Comparison of ENCODE assay signal across 9 cellular contexts in genomic region chr22:19179472-19180048, GRCh38. TPM values are rescaled to one million over a fixed set of nuclear protein-coding genes. Genes with fewer than 3 reads are reported as not detected.
DNase-seq lines count a peak whose midpoint lies in the region; ATAC-seq lines count a peak whose summit lies in the region.
"Had no signal": no experiment of that assay in that cellular context is flagged by ENCODE, and none has a peak within 500 bp of the region (broad histone marks: within the 10 kb centered on the region; RNA-seq: fewer than 3 reads in every experiment).

No MANE protein-coding gene starts in this region.

- H3K27ac Mint-ChIP-seq in activated T-cell treated with anti-CD3 and anti-CD28 coated beads, Interleukin-2, amount 50 U/mL, for 72 hours: no peak overlapping the region
- peak overlapping the region; percentile 40 to 93 (median 70) for H3K27ac Mint-ChIP-seq in naive B cell

- ATAC-seq in HG03108 (IDR thresholded peaks at IDR 0.05; ENCODE audit: unreplicated experiment) (peak; percentile 25), naive B cell (ENCODE audit: low read depth in 2 of 2) (peak; percentile 59)
- peak; percentile 46 to 49 for ATAC-seq in activated T-cell treated with anti-CD3 and anti-CD28 coated beads, Interleukin-2, amount 50 U/mL, for 72 hours (replicated peaks in 1 of 2)

- H3K9me3 Mint-ChIP-seq in activated T-cell treated with anti-CD3 and anti-CD28 coated beads, Interleukin-2, amount 50 U/mL, for 72 hours: no peaks in the 10 kb centered on the region
- H3K9me3 Mint-ChIP-seq in naive B cell: no peaks in the 10 kb centered on the region

- 33% methylated on average over 16 of the region's 16 CpGs for WGBS in urinary bladder

- peak overlapping the region; percentile 75 for H3K4me3 ChIP-seq in urinary bladder (ENCODE audit: low read depth, low read length)

- H3K36me3 ChIP-seq in urinary bladder (ENCODE audit: insufficient read depth): no peaks in the 10 kb centered on the region

- H3K36me3 Mint-ChIP-seq in activated T-cell treated with anti-CD3 and anti-CD28 coated beads, Interleukin-2, amount 50 U/mL, for 72 hours (ENCODE audit: insufficient read depth in 2 of 2): no peaks in the 10 kb centered on the region
- no peaks in the 10 kb centered on the region for H3K36me3 Mint-ChIP-seq in naive B cell

- H3K27ac ChIP-seq in urinary bladder (ENCODE audit: low read depth): peak overlapping the region; percentile 68

- H3K27me3 Mint-ChIP-seq in activated T-cell treated with anti-CD3 and anti-CD28 coated beads, Interleukin-2, amount 50 U/mL, for 72 hours (ENCODE audit: low read depth): no peaks in the 10 kb centered on the region
- peaks cover 0 to 7% (median 0%) of the 10 kb centered on the region in 3 donors for H3K27me3 Mint-ChIP-seq in naive B cell

- H3K4me1 ChIP-seq in urinary bladder (ENCODE audit: insufficient read depth): no peaks in the 10 kb centered on the region

- DNase-seq in stimulated activated CD4-positive, alpha-beta T cell treated with anti-CD3 and anti-CD28 coated beads, Interleukin-15, amount 100 ng/mL, for 24 hours: peak; percentile 63
- no peak for DNase-seq in stimulated activated CD4-positive, alpha-beta T cell treated with anti-CD3 and anti-CD28 coated beads, Interleukin-4, amount 100 ng/mL, for 4 hours
- DNase-seq in NCI-H446 treated with DMSO at 0.1 percent for 48 hours (lab: John Stamatoyannopoulos, UW) (peak; percentile 49), fibroblast of peridontal ligament (ENCODE audit: extremely low read depth) (peak; percentile 80), naive B cell (peak; percentile 61)
- peak; percentile 62 to 66 for DNase-seq in activated T-cell treated with anti-CD3 and anti-CD28 coated beads, Interleukin-2, amount 50 U/mL, for 72 hours

- H3K4me3 Mint-ChIP-seq in activated T-cell treated with anti-CD3 and anti-CD28 coated beads, Interleukin-2, amount 50 U/mL, for 72 hours: peak overlapping the region; percentile 80 to 83
- peak overlapping the region; percentile 79 to 99 (median 91) for H3K4me3 Mint-ChIP-seq in naive B cell

- peaks cover 33% of the 10 kb centered on the region for H3K4me1 Mint-ChIP-seq in activated T-cell treated with anti-CD3 and anti-CD28 coated beads, Interleukin-2, amount 50 U/mL, for 72 hours (ENCODE audit: low read depth)
- H3K4me1 Mint-ChIP-seq in naive B cell: peaks cover 14 to 53% (median 24%) of the 10 kb centered on the region in 3 donors

RNA-seq across cellular contexts. Expression of gene SLC25A1, which starts 1.0 kb away (rescaled TPM):
- 10 to 100 TPM; 34.3 TPM for total RNA-seq in activated T-cell treated with anti-CD3 and anti-CD28 coated beads, Interleukin-2, amount 50 U/mL, for 72 hours
- polyA plus RNA-seq in naive B cell (ENCODE audit: low read depth in 6 of 6) (10 to 100 TPM; 63.5 to 88.8 (median 72.4) TPM), urinary bladder (65.0 TPM)
- total RNA-seq in urinary bladder: 24.6 TPM

RNA-seq across cellular contexts. Expression of gene GSC2, which starts 29.5 kb away (rescaled TPM):
- not detected for total RNA-seq in activated T-cell treated with anti-CD3 and anti-CD28 coated beads, Interleukin-2, amount 50 U/mL, for 72 hours
- polyA plus RNA-seq in naive B cell (ENCODE audit: low read depth in 6 of 6) (not detected), urinary bladder (not detected)
- not detected for total RNA-seq in urinary bladder
- total RNA-seq: subcutaneous adipose tissue had no signal

RNA-seq across cellular contexts. Expression of gene ESS2, which starts 35.1 kb away (rescaled TPM):
- 10 to 100 TPM; 16.0 to 19.7 TPM for total RNA-seq in activated T-cell treated with anti-CD3 and anti-CD28 coated beads, Interleukin-2, amount 50 U/mL, for 72 hours
- polyA plus RNA-seq in naive B cell (ENCODE audit: low read depth in 6 of 6) (10 to 100 TPM in 1 of 6 donors, 1 to 10 TPM in 5; 5.2 to 10.2 (median 8.3) TPM), urinary bladder (19.2 TPM)
- total RNA-seq in urinary bladder: 5.1 TPM

RNA-seq across cellular contexts. Expression of gene TSSK2, which starts 48.5 kb away (rescaled TPM):
- not detected for total RNA-seq in activated T-cell treated with anti-CD3 and anti-CD28 coated beads, Interleukin-2, amount 50 U/mL, for 72 hours
- polyA plus RNA-seq in naive B cell (ENCODE audit: low read depth in 6 of 6) (not detected), urinary bladder (0.25 TPM)
- total RNA-seq in urinary bladder: not detected
- total RNA-seq: subcutaneous adipose tissue had no signal

RNA-seq across cellular contexts. Expression of gene DGCR2, which starts 57.3 kb away (rescaled TPM):
- 10 to 100 TPM; 24.4 to 28.5 TPM for total RNA-seq in activated T-cell treated with anti-CD3 and anti-CD28 coated beads, Interleukin-2, amount 50 U/mL, for 72 hours
- polyA plus RNA-seq in naive B cell (ENCODE audit: low read depth in 6 of 6) (10 to 100 TPM; 27.4 to 50.6 (median 32.8) TPM), urinary bladder (61.0 TPM)
- total RNA-seq in urinary bladder: 41.4 TPM

Comparison
In these comparisons a context has a peak if more than half of its experiments do, and no peak if none do; other contexts are left out.
1. DNase-seq: peak in stimulated activated CD4-positive, alpha-beta T cell treated with anti-CD3 and anti-CD28 coated beads, Interleukin-15, amount 100 ng/mL, for 24 hours (single experiment), NCI-H446 treated with DMSO at 0.1 percent for 48 hours (single experiment), activated T-cell treated with anti-CD3 and anti-CD28 coated beads, Interleukin-2, amount 50 U/mL, for 72 hours (2 of 2), fibroblast of peridontal ligament (single experiment) and naive B cell (single experiment); none in stimulated activated CD4-positive, alpha-beta T cell treated with anti-CD3 and anti-CD28 coated beads, Interleukin-4, amount 100 ng/mL, for 4 hours (0 of 2).
2. Peak in every context shown above with its lines, with median percentiles within 50 percentile points of each other: ATAC-seq.